ENCODE assay signal across 8 cellular contexts in genomic region chr18:76493213-76494107, GRCh38. TPM values are rescaled to one million over a fixed set of nuclear protein-coding genes. Genes with fewer than 3 reads are reported as not detected.
DNase-seq lines count a peak whose midpoint lies in the region; ATAC-seq and TF ChIP-seq lines count a peak whose summit lies in the region.

No MANE protein-coding gene starts in this region.

- peak overlapping the region; percentile 63 to 88 for H3K4me3 ChIP-seq in gastroesophageal sphincter

- TF ChIP-seq EP300 in gastroesophageal sphincter (IDR thresholded peaks at IDR 0.05) = no peak

- TF ChIP-seq POLR2A in gastroesophageal sphincter (IDR thresholded peaks at IDR 0.05) = no peak

- peak overlapping the region; percentile 91 to 94 (median 92) for H3K27ac ChIP-seq in gastroesophageal sphincter

- 0% methylated on average over 15 to 29 of the region's 30 CpGs for WGBS in gastroesophageal sphincter (ENCODE audit: low coverage in 1 of 2), 2 donors

- TF ChIP-seq CTCF in gastroesophageal sphincter (IDR thresholded peaks at IDR 0.05) (no peak), osteocyte (IDR thresholded peaks at IDR 0.05) (no peak)

- H3K4me1 ChIP-seq in gastroesophageal sphincter = peaks cover 0 to 37% (median 4%) of the 10 kb centered on the region in 3 donors

- intact Hi-C loops in activated T-helper 1 cell treated with anti-CD3 and anti-CD28 coated beads, Interleukin-12 subunit alpha, Interleukin-12 subunit beta, Interleukin-2, Interleukin-4 antibody, amounts not matched to agents 30 ng/mL and 10 ng/mL and 1 ng/mL, durations not matched to agents 14 hours and 24 hours and 36 hours (cut with micrococcal nuclease) = loop anchor here (2.0 to 10.0 kb wide), 7 partner anchors 25 to 1996 kb away; partner anchors contain the start of genes CNDP2 and ZNF236

- H3K4me1 Mint-ChIP-seq in activated T-helper 1 cell treated with anti-CD3 and anti-CD28 coated beads, Interleukin-12 subunit alpha, Interleukin-12 subunit beta, Interleukin-2, Interleukin-4 antibody, amounts not matched to agents 30 ng/mL and 10 ng/mL and 1 ng/mL, durations not matched to agents 14 hours and 24 hours and 36 hours (ENCODE audit: low read depth) = peaks cover 37% of the 10 kb centered on the region
- H3K4me1 Mint-ChIP-seq in osteocyte (ENCODE audit: unreplicated experiment) = peaks cover 35% of the 10 kb centered on the region

- no peaks in the 10 kb centered on the region for H3K9me3 ChIP-seq in gastroesophageal sphincter

- H3K27me3 ChIP-seq in gastroesophageal sphincter = no peaks in the 10 kb centered on the region

- ATAC-seq in HG02840 (IDR thresholded peaks at IDR 0.05; ENCODE audit: low FRiP score, unreplicated experiment) = peak; percentile 10
- ATAC-seq in gastroesophageal sphincter = no peak
- no peak for ATAC-seq in HG03039 (IDR thresholded peaks at IDR 0.05; ENCODE audit: unreplicated experiment)

- peak; percentile 66 for DNase-seq in activated effector memory CD4-positive, alpha-beta T cell treated with anti-CD3 and anti-CD28 coated beads, Interleukin-2, amount 50 U/mL, for 16 hours
- no peak for DNase-seq in activated effector memory CD4-positive, alpha-beta T cell treated with Interleukin-2 at 50 U/mL for 16 hours
- peak; percentile 81 for DNase-seq in NCI-H345 (lab: John Stamatoyannopoulos, UW)
- no peak for DNase-seq in activated T-helper 1 cell treated with anti-CD3 and anti-CD28 coated beads, Interleukin-12 subunit alpha, Interleukin-12 subunit beta, Interleukin-2, Interleukin-4 antibody, amounts not matched to agents 30 ng/mL and 10 ng/mL and 1 ng/mL, durations not matched to agents 14 hours and 24 hours and 36 hours (ENCODE audit: low spot score)
- DNase-seq in osteocyte (ENCODE audit: extremely low spot score, unreplicated experiment) = no peak

- H3K36me3 ChIP-seq in gastroesophageal sphincter = no peaks in the 10 kb centered on the region

- peaks cover 2% of the 10 kb centered on the region for H3K36me3 Mint-ChIP-seq in activated T-helper 1 cell treated with anti-CD3 and anti-CD28 coated beads, Interleukin-12 subunit alpha, Interleukin-12 subunit beta, Interleukin-2, Interleukin-4 antibody, amounts not matched to agents 30 ng/mL and 10 ng/mL and 1 ng/mL, durations not matched to agents 14 hours and 24 hours and 36 hours (ENCODE audit: low read depth)
- H3K36me3 Mint-ChIP-seq in osteocyte (ENCODE audit: unreplicated experiment) = no peaks in the 10 kb centered on the region

- H3K27me3 Mint-ChIP-seq in activated T-helper 1 cell treated with anti-CD3 and anti-CD28 coated beads, Interleukin-12 subunit alpha, Interleukin-12 subunit beta, Interleukin-2, Interleukin-4 antibody, amounts not matched to agents 30 ng/mL and 10 ng/mL and 1 ng/mL, durations not matched to agents 14 hours and 24 hours and 36 hours (ENCODE audit: insufficient read depth) = peaks cover 76% of the 10 kb centered on the region
- H3K27me3 Mint-ChIP-seq in osteocyte (ENCODE audit: unreplicated experiment) = no peaks in the 10 kb centered on the region

- H3K9me3 Mint-ChIP-seq in activated T-helper 1 cell treated with anti-CD3 and anti-CD28 coated beads, Interleukin-12 subunit alpha, Interleukin-12 subunit beta, Interleukin-2, Interleukin-4 antibody, amounts not matched to agents 30 ng/mL and 10 ng/mL and 1 ng/mL, durations not matched to agents 14 hours and 24 hours and 36 hours = no peaks in the 10 kb centered on the region
- H3K9me3 Mint-ChIP-seq in osteocyte (ENCODE audit: unreplicated experiment) = no peaks in the 10 kb centered on the region

- H3K4me3 Mint-ChIP-seq in activated T-helper 1 cell treated with anti-CD3 and anti-CD28 coated beads, Interleukin-12 subunit alpha, Interleukin-12 subunit beta, Interleukin-2, Interleukin-4 antibody, amounts not matched to agents 30 ng/mL and 10 ng/mL and 1 ng/mL, durations not matched to agents 14 hours and 24 hours and 36 hours = peak overlapping the region; percentile 96
- H3K4me3 Mint-ChIP-seq in osteocyte (ENCODE audit: unreplicated experiment) = peak overlapping the region; percentile 91

- H3K27ac Mint-ChIP-seq in activated T-helper 1 cell treated with anti-CD3 and anti-CD28 coated beads, Interleukin-12 subunit alpha, Interleukin-12 subunit beta, Interleukin-2, Interleukin-4 antibody, amounts not matched to agents 30 ng/mL and 10 ng/mL and 1 ng/mL, durations not matched to agents 14 hours and 24 hours and 36 hours = peak overlapping the region; percentile 62
- peak overlapping the region; percentile 91 for H3K27ac Mint-ChIP-seq in osteocyte (ENCODE audit: unreplicated experiment)

RNA-seq across cellular contexts. Expression of gene ZNF516, which starts 1.6 kb away (rescaled TPM):
- total RNA-seq in activated T-helper 1 cell treated with anti-CD3 and anti-CD28 coated beads, Interleukin-12 subunit alpha, Interleukin-12 subunit beta, Interleukin-2, Interleukin-4 antibody, amounts not matched to agents 30 ng/mL and 10 ng/mL and 1 ng/mL, durations not matched to agents 14 hours and 24 hours and 36 hours = 1.3 and 2.0 TPM in 2 replicates
- total RNA-seq in gastroesophageal sphincter (10 to 100 TPM; 17.8 to 43.8 (median 29.9) TPM), osteocyte (36.3 and 39.3 TPM in 2 replicates)

Comparison
In these comparisons a context has a peak if more than half of its experiments do, and no peak if none do; other contexts are left out.
1. DNase-seq: peak in activated effector memory CD4-positive, alpha-beta T cell treated with anti-CD3 and anti-CD28 coated beads, Interleukin-2, amount 50 U/mL, for 16 hours (single experiment) and NCI-H345 (single experiment); none in activated effector memory CD4-positive, alpha-beta T cell treated with Interleukin-2 at 50 U/mL for 16 hours (single experiment), activated T-helper 1 cell treated with anti-CD3 and anti-CD28 coated beads, Interleukin-12 subunit alpha, Interleukin-12 subunit beta, Interleukin-2, Interleukin-4 antibody, amounts not matched to agents 30 ng/mL and 10 ng/mL and 1 ng/mL, durations not matched to agents 14 hours and 24 hours and 36 hours (single experiment) and osteocyte (single experiment).